In genomic region chr5:154771383-154771901, GRCh38 we compare ENCODE assay signal across 9 cellular contexts. TPM values are rescaled to one million over a fixed set of nuclear protein-coding genes. Genes with fewer than 3 reads are reported as not detected.
DNase-seq lines count a peak whose midpoint lies in the region; ATAC-seq and TF ChIP-seq lines count a peak whose summit lies in the region.
"Had no signal": no experiment of that assay in that cellular context is flagged by ENCODE, and none has a peak within 500 bp of the region (broad histone marks: within the 10 kb centered on the region; RNA-seq: fewer than 3 reads in every experiment).

No MANE protein-coding gene starts in this region.

- H3K4me1 Mint-ChIP-seq in CD4-positive, CD25-positive, alpha-beta regulatory T cell, result peaks cover 24 to 94% (median 69%) of the 10 kb centered on the region in 4 donors

- DNase-seq in CD4-positive, CD25-positive, alpha-beta regulatory T cell, result no peak
- DNase-seq in SK-N-MC (ENCODE audit: low read depth, low spot score) (no peak), fibroblast of villous mesenchyme (ENCODE audit: low read depth) (peak; percentile 91), ovary (peak; percentile 32 to 68 (median 43)), midbrain (lab: John Stamatoyannopoulos, UW) (no peak)
- DNase-seq in activated naive CD4-positive, alpha-beta T cell treated with anti-CD3 and anti-CD28 coated beads, Interleukin-2, amount 50 U/mL, for 16 hours, result no peak
- DNase-seq: activated T-cell treated with anti-CD3 and anti-CD28 coated beads, Interleukin-2, amount 50 U/mL, for 72 hours had no signal

- H3K9ac ChIP-seq in SK-N-MC (ENCODE audit: insufficient read length), result peak overlapping the region; percentile 13

- no peaks in the 10 kb centered on the region for H3K36me3 Mint-ChIP-seq in CD4-positive, CD25-positive, alpha-beta regulatory T cell

- peak overlapping the region in 2 of 4 donors; percentile 39 to 67 for H3K4me3 Mint-ChIP-seq in CD4-positive, CD25-positive, alpha-beta regulatory T cell

- H3K4me1 ChIP-seq in CD4-positive, CD25-positive, alpha-beta regulatory T cell (ENCODE audit: control insufficient read depth, insufficient read depth, low read length, poor library complexity, severe bottlenecking), result peaks cover 66% of the 10 kb centered on the region
- H3K4me1 ChIP-seq in ovary (ENCODE audit: insufficient read depth), result peaks cover 27% of the 10 kb centered on the region

- H3K27me3 ChIP-seq in CD4-positive, CD25-positive, alpha-beta regulatory T cell (ENCODE audit: control insufficient read depth, insufficient read depth, low read length), result no peaks in the 10 kb centered on the region
- H3K27me3 ChIP-seq in ovary, result no peaks in the 10 kb centered on the region

- H3K36me3 ChIP-seq in CD4-positive, CD25-positive, alpha-beta regulatory T cell (ENCODE audit: control insufficient read depth, insufficient read depth, low read length), result no peaks in the 10 kb centered on the region
- H3K36me3 ChIP-seq in SK-N-MC (ENCODE audit: insufficient read depth, low read length) (peaks cover 12% of the 10 kb centered on the region), ovary (no peaks in the 10 kb centered on the region)

- no peak for TF ChIP-seq POLR2A in ovary (IDR thresholded peaks at IDR 0.05)

- no peak for ATAC-seq in CD4-positive, CD25-positive, alpha-beta regulatory T cell (ENCODE audit: low read depth in 2 of 2)
- no peak for ATAC-seq in HG02852 (IDR thresholded peaks at IDR 0.05; ENCODE audit: unreplicated experiment)
- ATAC-seq in HG03196 (IDR thresholded peaks at IDR 0.05; ENCODE audit: unreplicated experiment), result no peak
- ATAC-seq: activated T-cell treated with anti-CD3 and anti-CD28 coated beads, Interleukin-2, amount 50 U/mL, for 72 hours had no signal

- H3K27ac Mint-ChIP-seq in CD4-positive, CD25-positive, alpha-beta regulatory T cell, result peak overlapping the region; percentile 67 to 97 (median 93)
- H3K27ac Mint-ChIP-seq: activated T-cell treated with anti-CD3 and anti-CD28 coated beads, Interleukin-2, amount 50 U/mL, for 72 hours had no signal

- no peak for TF ChIP-seq EP300 in ovary (IDR thresholded peaks at IDR 0.05)

- no peaks in the 10 kb centered on the region for H3K27me3 Mint-ChIP-seq in CD4-positive, CD25-positive, alpha-beta regulatory T cell

- H3K4me3 ChIP-seq in CD4-positive, CD25-positive, alpha-beta regulatory T cell (ENCODE audit: low read depth, low read length), result no peak overlapping the region
- H3K4me3 ChIP-seq in SK-N-MC (no peak overlapping the region), fibroblast of villous mesenchyme (ENCODE audit: low read depth, low read length) (peak overlapping the region; percentile 10), ovary (no peak overlapping the region)

- intact Hi-C loops in ovary (cut with DNase I), result no loop called here

- 8 to 12% (median 9%) methylated on average over 10 of the region's 10 CpGs for WGBS in ovary, 3 donors

- H3K27ac ChIP-seq in CD4-positive, CD25-positive, alpha-beta regulatory T cell (ENCODE audit: insufficient read depth, low read length, poor library complexity, severe bottlenecking), result no peak overlapping the region
- H3K27ac ChIP-seq in SK-N-MC, result peak overlapping the region; percentile 26
- peak overlapping the region in 1 of 2 donors; percentile 39 for H3K27ac ChIP-seq in ovary

- no peaks in the 10 kb centered on the region for H3K9me3 Mint-ChIP-seq in CD4-positive, CD25-positive, alpha-beta regulatory T cell
- H3K9me3 Mint-ChIP-seq: activated T-cell treated with anti-CD3 and anti-CD28 coated beads, Interleukin-2, amount 50 U/mL, for 72 hours had no signal

- no peaks in the 10 kb centered on the region for H3K9me3 ChIP-seq in CD4-positive, CD25-positive, alpha-beta regulatory T cell (ENCODE audit: control insufficient read depth in 2 of 2, low read length in 2 of 2)
- H3K9me3 ChIP-seq in SK-N-MC (ENCODE audit: low read depth, low read length), result no peaks in the 10 kb centered on the region
- H3K9me3 ChIP-seq in ovary, result no peaks in the 10 kb centered on the region

- TF ChIP-seq CTCF in fibroblast of villous mesenchyme (IDR thresholded peaks at IDR 0.05; ENCODE audit: insufficient read depth, low read depth, low read length), result peak; percentile 19
- no peak for TF ChIP-seq CTCF in ovary (IDR thresholded peaks at IDR 0.05)

RNA-seq across cellular contexts. Expression of gene LARP1, which starts 16.3 kb away (rescaled TPM):
- total RNA-seq in CD4-positive, CD25-positive, alpha-beta regulatory T cell, result 122 TPM
- polyA plus RNA-seq in CD4-positive, CD25-positive, alpha-beta regulatory T cell, result 10 to 100 TPM in 2 of 4 donors, 1 to 10 TPM in 2; 8.0 to 10.8 (median 10.0) TPM
- 111 and 120 TPM in 2 replicates for total RNA-seq in fibroblast of villous mesenchyme
- total RNA-seq in ovary, result 100 to 1,000 TPM in 5 of 7 donors, 10 to 100 TPM in 2; 49.0 to 249 (median 150) TPM
- 100 to 1,000 TPM in 1 of 2 donors, 10 to 100 TPM in 1; 38.1 to 121 TPM for polyA plus RNA-seq in ovary

Comparison
In these comparisons a context has a peak if more than half of its experiments do, and no peak if none do; other contexts are left out.
1. DNase-seq: peak in fibroblast of villous mesenchyme (single experiment) and ovary (5 of 5); none in CD4-positive, CD25-positive, alpha-beta regulatory T cell (0 of 3), SK-N-MC (single experiment), midbrain (single experiment) and activated naive CD4-positive, alpha-beta T cell treated with anti-CD3 and anti-CD28 coated beads, Interleukin-2, amount 50 U/mL, for 16 hours (single experiment).